In genomic region chr1:74437035-74437434, GRCh38 we compare ENCODE assay signal across 9 cellular contexts.
"Had no signal": no experiment of that assay in that cellular context is flagged by ENCODE, and none has a peak within 500 bp of the region (broad histone marks: within the 10 kb centered on the region; RNA-seq: fewer than 3 reads in every experiment).

No MANE protein-coding gene starts in this region.

- DNase-seq: GOT3, H7, HFFc6, IMR-90, KG1 had no signal

- H3K4me1 ChIP-seq: HAP-1 had no signal

- FAIRE-seq: HTR-8/SVneo, K562 had no signal

- ATAC-seq: HCT116, K562 had no signal

- H3K36me3 ChIP-seq: HAP-1 had no signal

- H3K27ac Mint-ChIP-seq: HFFc6 had no signal

- H3K4me3 ChIP-seq: HAP-1, K562 had no signal

- H3K4me3 Mint-ChIP-seq: HFFc6 had no signal

- H3K9me3 ChIP-seq: HAP-1 had no signal
